In genomic region chr14:102362084-102362483, GRCh38 we compare ENCODE assay signal across 8 cellular contexts. TPM values are rescaled to one million over a fixed set of nuclear protein-coding genes. Genes with fewer than 3 reads are reported as not detected.
DNase-seq lines count a peak whose midpoint lies in the region; ATAC-seq and TF ChIP-seq lines count a peak whose summit lies in the region.

No MANE protein-coding gene starts in this region.

- intact Hi-C loops in HCT116 (cut with micrococcal nuclease), result no loop called here

- TF ChIP-seq CTCF in HCT116 (IDR thresholded peaks at IDR 0.05 in 2 of 3, conservative IDR thresholded peaks at IDR 0.05 in 1 of 3; ENCODE audit: borderline replicate concordance in 1 of 3, insufficient read depth in 1 of 3, low read depth in 2 of 3, low read length in 2 of 3) (no peak), SU-DHL-6 (IDR thresholded peaks at IDR 0.05; ENCODE audit: insufficient read depth, low read length, poor library complexity, severe bottlenecking) (no peak), cardiac fibroblast (IDR thresholded peaks at IDR 0.05; ENCODE audit: low read depth, low read length) (no peak)

- ATAC-seq in HCT116 (no peak), memory B cell (ENCODE audit: low read depth) (peak; percentile 15)
- peak; percentile 89 to 90 for ATAC-seq in stimulated activated naive B cell treated with anti-CD40 and anti-IgM and Interleukin-4, amounts not matched to agents 10 μg/mL and 1 μg/mL and 100 μg/mL, for 72 hours (replicated peaks)

- H3K79me2 ChIP-seq in HCT116 (ENCODE audit: insufficient read depth, low read length) (peaks cover 24% of the 10 kb centered on the region), SU-DHL-6 (ENCODE audit: insufficient read depth, low read length) (no peaks in the 10 kb centered on the region)

- BruUV-seq in HCT116 (replicated peaks; lab: Mats Ljungman, UMichigan), result TSS peak; percentile 81

- H3K4me2 ChIP-seq in HCT116 (ENCODE audit: low read length), result peak overlapping the region; percentile 95
- peak overlapping the region; percentile 78 for H3K4me2 ChIP-seq in SU-DHL-6 (ENCODE audit: low read depth, low read length, poor library complexity, severe bottlenecking)

- H4K20me1 ChIP-seq in HCT116 (ENCODE audit: insufficient read depth) (no peaks in the 10 kb centered on the region), SU-DHL-6 (ENCODE audit: low read depth, low read length) (no peaks in the 10 kb centered on the region; the same call in 1 of the 2 replicates)

- CTCF ChIA-PET in HCT116 (lab: Charles Lee), result no interaction called here

- POLR2A ChIA-PET in HCT116 (lab: Charles Lee), result no interaction called here

- no peaks in the 10 kb centered on the region for H3K27me3 ChIP-seq in HCT116 (ENCODE audit: insufficient read depth, low read length)
- no peaks in the 10 kb centered on the region for H3K27me3 ChIP-seq in SU-DHL-6 (ENCODE audit: low read length)

- H3K27ac ChIP-seq in HCT116 (ENCODE audit: low read depth, low read length), result peak overlapping the region; percentile 39; the same call in 1 of the 2 replicates
- H3K27ac ChIP-seq in SU-DHL-6 (ENCODE audit: low read depth, low read length), result no peak overlapping the region

- DNase-seq in Daoy (ENCODE audit: low read depth), result peak; percentile 50
- no peak for DNase-seq in HCT116 (ENCODE audit: low read depth, low spot score)
- DNase-seq in cardiac fibroblast (ENCODE audit: low read depth in 2 of 2), result peak; percentile 14 to 64
- DNase-seq in memory B cell (ENCODE audit: low spot score in 2 of 2), result peak in 1 of 2 donors; percentile 15
- peak; percentile 80 for DNase-seq in stimulated activated naive B cell treated with anti-CD40 and anti-IgM and Interleukin-4, amounts not matched to agents 10 μg/mL and 1 μg/mL and 100 μg/mL, for 72 hours
- DNase-seq in NCI-H187 treated with DMSO at 0.1 percent for 48 hours (lab: John Stamatoyannopoulos, UW), result no peak
- no peak for DNase-seq in NCI-H2107 treated with DMSO at 0.1 percent for 48 hours (lab: John Stamatoyannopoulos, UW; ENCODE audit: unreplicated experiment)

- TF ChIP-seq POLR2A in HCT116 (IDR thresholded peaks at IDR 0.05; ENCODE audit: borderline replicate concordance, extremely low read depth, insufficient read depth, insufficient read length), result no peak

- no peak overlapping the region for H2AFZ ChIP-seq in HCT116 (ENCODE audit: low read depth, low read length, poor library complexity, severe bottlenecking)
- peak overlapping the region; percentile 92 for H2AFZ ChIP-seq in SU-DHL-6 (ENCODE audit: low read depth, low read length, severe bottlenecking)

- peaks cover 11% of the 10 kb centered on the region in 2 experiments; a peak in 3 of 4 replicates for H3K36me3 ChIP-seq in HCT116 (ENCODE audit: control insufficient read depth in 1 of 2, insufficient read depth in 2 of 2, low read length in 2 of 2)
- no peaks in the 10 kb centered on the region for H3K36me3 ChIP-seq in SU-DHL-6 (ENCODE audit: low read length)

- RAD21 ChIA-PET in HCT116 (lab: Charles Lee; ENCODE audit: low non-redundant PET in 1 of 2, low total read pairs in 2 of 2, uncharacterized antibody in 2 of 2, unreplicated experiment in 2 of 2), result no interaction called here

- H3K4me1 ChIP-seq in HCT116 (ENCODE audit: control insufficient read depth in 1 of 2, insufficient read depth in 2 of 2, low read length in 2 of 2), result peaks cover 11 to 15% of the 10 kb centered on the region in 2 experiments; a peak in 3 of 4 replicates

- H3K9me2 ChIP-seq in HCT116 (ENCODE audit: insufficient read depth), result no peaks in the 10 kb centered on the region
- H3K9me2 ChIP-seq in SU-DHL-6 (replicated peaks; ENCODE audit: insufficient read depth, low read length), result no peaks in the 10 kb centered on the region

- H3K9me3 ChIP-seq in HCT116 (ENCODE audit: control insufficient read depth in 1 of 2, insufficient read depth in 1 of 2, low read depth in 1 of 2, low read length in 2 of 2), result no peaks in the 10 kb centered on the region
- no peaks in the 10 kb centered on the region for H3K9me3 ChIP-seq in SU-DHL-6 (ENCODE audit: insufficient read depth, low read length)

- no peaks in the 10 kb centered on the region for H3K27me3 Mint-ChIP-seq in memory B cell
- no peaks in the 10 kb centered on the region for H3K27me3 Mint-ChIP-seq in stimulated activated naive B cell treated with anti-CD40 and anti-IgM and Interleukin-4, amounts not matched to agents 10 μg/mL and 1 μg/mL and 100 μg/mL, for 72 hours

- H3K9ac ChIP-seq in HCT116 (ENCODE audit: low read length) (peak overlapping the region; percentile 76), SU-DHL-6 (ENCODE audit: low read length) (peak overlapping the region; percentile 77)

- no peaks in the 10 kb centered on the region for H3K9me3 Mint-ChIP-seq in memory B cell
- H3K9me3 Mint-ChIP-seq in stimulated activated naive B cell treated with anti-CD40 and anti-IgM and Interleukin-4, amounts not matched to agents 10 μg/mL and 1 μg/mL and 100 μg/mL, for 72 hours, result no peaks in the 10 kb centered on the region

- H3K4me3 ChIP-seq in HCT116 (replicated peaks in 1 of 2; ENCODE audit: low read depth in 1 of 2, low read length in 2 of 2), result peak overlapping the region; percentile 68 to 73
- H3K4me3 ChIP-seq in SU-DHL-6 (ENCODE audit: insufficient read depth, low read length, poor library complexity, severe bottlenecking), result peak overlapping the region; percentile 90
- H3K4me3 ChIP-seq in cardiac fibroblast (replicated peaks in 1 of 2; ENCODE audit: low read depth in 2 of 2, low read length in 2 of 2), result peak overlapping the region; percentile 74 to 86

- peak overlapping the region; percentile 90 for H3K4me3 Mint-ChIP-seq in memory B cell
- H3K4me3 Mint-ChIP-seq in stimulated activated naive B cell treated with anti-CD40 and anti-IgM and Interleukin-4, amounts not matched to agents 10 μg/mL and 1 μg/mL and 100 μg/mL, for 72 hours, result no peak overlapping the region

- no peak overlapping the region for H3K27ac Mint-ChIP-seq in memory B cell
- peak overlapping the region; percentile 98 for H3K27ac Mint-ChIP-seq in stimulated activated naive B cell treated with anti-CD40 and anti-IgM and Interleukin-4, amounts not matched to agents 10 μg/mL and 1 μg/mL and 100 μg/mL, for 72 hours

- H3F3A ChIP-seq in SU-DHL-6 (ENCODE audit: insufficient read depth), result no peaks in the 10 kb centered on the region; the same call in 1 of the 2 replicates

- peaks cover 13% of the 10 kb centered on the region for H3K36me3 Mint-ChIP-seq in memory B cell
- H3K36me3 Mint-ChIP-seq in stimulated activated naive B cell treated with anti-CD40 and anti-IgM and Interleukin-4, amounts not matched to agents 10 μg/mL and 1 μg/mL and 100 μg/mL, for 72 hours, result peaks cover 25 to 33% of the 10 kb centered on the region in 2 donors

- peaks cover 22% of the 10 kb centered on the region for H3K4me1 Mint-ChIP-seq in memory B cell
- H3K4me1 Mint-ChIP-seq in stimulated activated naive B cell treated with anti-CD40 and anti-IgM and Interleukin-4, amounts not matched to agents 10 μg/mL and 1 μg/mL and 100 μg/mL, for 72 hours, result peaks cover 22 to 31% of the 10 kb centered on the region in 2 donors

- no peak for TF ChIP-seq RAD21 in HCT116 (IDR thresholded peaks at IDR 0.05; ENCODE audit: low read depth)

TF ChIP-seq in HCT116, 20 proteins besides CTCF, POLR2A, EP300 and RAD21:
- TF ChIP-seq EGR1 (IDR thresholded peaks at IDR 0.05; ENCODE audit: low read depth) (no peak), FOSL1 (IDR thresholded peaks at IDR 0.05; ENCODE audit: low read depth) (no peak), JUND (IDR thresholded peaks at IDR 0.05) (no peak), SIN3A (IDR thresholded peaks at IDR 0.05; ENCODE audit: low read depth) (no peak), POLR2AphosphoS5 (IDR thresholded peaks at IDR 0.05; ENCODE audit: low read depth, low read length) (no peak), SRF (IDR thresholded peaks at IDR 0.05; ENCODE audit: low read depth) (no peak)

RNA-seq across cellular contexts. Expression of gene CINP, which starts 0.6 kb away (rescaled TPM):
- 68.8 and 81.3 TPM in 2 replicates for total RNA-seq in Daoy (2014; rRNA removed; shearing (Covaris generic))
- total RNA-seq in HCT116 (2021; ENCODE audit: unreplicated experiment), result 49.1 TPM
- 38.8 and 49.9 TPM in 2 replicates for polyA plus RNA-seq in HCT116 (2012)

RNA-seq across cellular contexts. Expression of gene TECPR2, which starts 0.7 kb away (rescaled TPM):
- 8.8 and 15.3 TPM in 2 replicates for total RNA-seq in Daoy (2014; rRNA removed; shearing (Covaris generic))
- 12.2 TPM for total RNA-seq in HCT116 (2021; ENCODE audit: unreplicated experiment)
- polyA plus RNA-seq in HCT116 (2012), result 3.8 and 4.4 TPM in 2 replicates

RNA-seq across cellular contexts. Expression of gene ZNF839, which starts 42.5 kb away (rescaled TPM):
- 8.5 and 14.9 TPM in 2 replicates for total RNA-seq in Daoy (2014; rRNA removed; shearing (Covaris generic))
- 17.7 TPM for total RNA-seq in HCT116 (2021; ENCODE audit: unreplicated experiment)
- 7.8 and 11.2 TPM in 2 replicates for polyA plus RNA-seq in HCT116 (2012)

RNA-seq across cellular contexts. Expression of gene MOK, which starts 57.1 kb away (rescaled TPM):
- total RNA-seq in Daoy (2014; rRNA removed; shearing (Covaris generic)), result 86.9 and 97.0 TPM in 2 replicates
- 9.4 TPM for total RNA-seq in HCT116 (2021; ENCODE audit: unreplicated experiment)
- 5.7 and 7.0 TPM in 2 replicates for polyA plus RNA-seq in HCT116 (2012)

Comparison
In these comparisons a context has a peak if more than half of its experiments do, and no peak if none do; other contexts are left out.
1. DNase-seq: peak in Daoy (single experiment), cardiac fibroblast (2 of 2) and stimulated activated naive B cell treated with anti-CD40 and anti-IgM and Interleukin-4, amounts not matched to agents 10 μg/mL and 1 μg/mL and 100 μg/mL, for 72 hours (single experiment); none in HCT116 (single experiment), NCI-H187 treated with DMSO at 0.1 percent for 48 hours (single experiment) and NCI-H2107 treated with DMSO at 0.1 percent for 48 hours (single experiment).
2. Peak in every context shown above with its lines, with median percentiles within 50 percentile points of each other: H3K4me3 ChIP-seq.